Comparison of ENCODE assay signal across 15 cellular contexts in genomic region chr13:68369739-68370138, GRCh38.
A peak's percentile ranks its signal among the peaks of the same experiment; 100 is the strongest.
DNase-seq lines count a peak whose midpoint lies in the region; ATAC-seq and TF ChIP-seq lines count a peak whose summit lies in the region.
"Had no signal": no experiment of that assay in that cellular context is flagged by ENCODE, and none has a peak within 500 bp of the region (broad histone marks: within the 10 kb centered on the region; RNA-seq: fewer than 3 reads in every experiment).

No MANE protein-coding gene starts in this region.

- H3K9me3 ChIP-seq in mammary epithelial cell (replicated peaks; ENCODE audit: insufficient read depth, low read length), result no peaks in the 10 kb centered on the region
- no peaks in the 10 kb centered on the region for H3K9me3 ChIP-seq in body of pancreas

- no TSS peak for BruUV-seq in MCF 10A (replicated peaks; lab: Mats Ljungman, UMichigan)
- BruUV-seq in mammary epithelial cell (replicated peaks; lab: Mats Ljungman, UMichigan), result no TSS peak

- no peak overlapping the region for H3K4me3 Mint-ChIP-seq in MCF 10A (ENCODE audit: unreplicated experiment)
- H3K4me3 Mint-ChIP-seq: endodermal cell had no signal

- CTCF ChIA-PET in MCF 10A (lab: Yijun Ruan, JAX) (no interaction called here), mammary epithelial cell (lab: Charles Lee; ENCODE audit: low non-redundant PET) (no interaction called here)

- H3K9me3 Mint-ChIP-seq in MCF 10A (ENCODE audit: unreplicated experiment), result no peaks in the 10 kb centered on the region
- H3K9me3 Mint-ChIP-seq: endodermal cell had no signal

- no peaks in the 10 kb centered on the region for H3K36me3 Mint-ChIP-seq in MCF 10A (ENCODE audit: insufficient read depth, unreplicated experiment)

- no peak for TF ChIP-seq POLR2A in body of pancreas (IDR thresholded peaks at IDR 0.05)

- H3K27me3 Mint-ChIP-seq in MCF 10A (ENCODE audit: insufficient read depth, unreplicated experiment), result no peaks in the 10 kb centered on the region

- H4K20me1 ChIP-seq in mammary epithelial cell (ENCODE audit: insufficient read depth, low read length), result no peaks in the 10 kb centered on the region

- WGBS in mammary epithelial cell (ENCODE audit: low coverage, missing lambda C conversion rate), result 42% methylated on average over 5 of the region's 5 CpGs
- 63 to 73% methylated on average over 5 of the region's 5 CpGs for WGBS in body of pancreas, 2 donors

- no peak overlapping the region for H3K4me2 ChIP-seq in mammary epithelial cell (ENCODE audit: insufficient read depth, low read depth, low read length)
- H3K4me2 ChIP-seq: KMS-11 had no signal

- dilution Hi-C loops in mammary epithelial cell (cut with HindIII; ENCODE audit: low sequenced_read_pairs), result no loop called here

- intact Hi-C loops in MCF 10A (cut with micrococcal nuclease), result no loop called here
- intact Hi-C loops in mammary epithelial cell (cut with micrococcal nuclease), result no loop called here
- intact Hi-C loops in body of pancreas (cut with DNase I), result no loop called here

- H3K4me3 ChIP-seq in mammary epithelial cell (replicated peaks in 1 of 3; ENCODE audit: insufficient read depth in 1 of 3, low read depth in 2 of 3, low read length in 3 of 3), result no peak overlapping the region
- no peak overlapping the region for H3K4me3 ChIP-seq in astrocyte of the cerebellum (ENCODE audit: low read depth, low read length)
- no peak overlapping the region for H3K4me3 ChIP-seq in body of pancreas
- H3K4me3 ChIP-seq: tibial nerve had no signal

- H2AFZ ChIP-seq in mammary epithelial cell (ENCODE audit: low read depth, low read length), result no peak overlapping the region

- H3K4me1 Mint-ChIP-seq in MCF 10A (ENCODE audit: insufficient read depth, unreplicated experiment), result peaks cover 4% of the 10 kb centered on the region

- in situ Hi-C loops in mammary epithelial cell (cut with MboI; ENCODE audit: low sequenced_read_pairs in 2 of 2) (no loop called here), astrocyte of the cerebellum (cut with HindIII; ENCODE audit: low sequenced_read_pairs) (no loop called here)

- no peak for TF ChIP-seq CTCF in MCF 10A (IDR thresholded peaks at IDR 0.05; ENCODE audit: unreplicated experiment)
- no peak for TF ChIP-seq CTCF in mammary epithelial cell (conservative IDR thresholded peaks at IDR 0.05 in 1 of 2, IDR thresholded peaks at IDR 0.05 in 1 of 2; ENCODE audit: extremely low read depth in 1 of 2, insufficient read depth in 1 of 2, low read depth in 1 of 2, low read length in 2 of 2)
- TF ChIP-seq CTCF in astrocyte of the cerebellum (IDR thresholded peaks at IDR 0.05; ENCODE audit: low read depth, low read length, missing control alignments), result no peak
- TF ChIP-seq CTCF in body of pancreas (IDR thresholded peaks at IDR 0.05), result no peak

- POLR2A ChIA-PET in MCF 10A (lab: Yijun Ruan, JAX), result interaction anchor here (0.6 kb wide), 1 partner anchor 19 kb away, joined by 3 read pairs; no protein-coding TSS in a partner anchor

- H3K27me3 ChIP-seq in mammary epithelial cell (ENCODE audit: insufficient read depth, low read length) (no peaks in the 10 kb centered on the region), body of pancreas (no peaks in the 10 kb centered on the region)
- H3K27me3 ChIP-seq: foreskin keratinocyte, tibial nerve had no signal

- no peak for ATAC-seq in body of pancreas
- ATAC-seq: foreskin keratinocyte had no signal

- no peaks in the 10 kb centered on the region for H3K79me2 ChIP-seq in mammary epithelial cell (ENCODE audit: insufficient read depth, low read length)

- H3K27ac Mint-ChIP-seq in MCF 10A (ENCODE audit: low read depth, unreplicated experiment), result no peak overlapping the region
- H3K27ac Mint-ChIP-seq: endodermal cell had no signal

- H3K36me3 ChIP-seq in mammary epithelial cell (ENCODE audit: insufficient read depth, low read length) (no peaks in the 10 kb centered on the region), body of pancreas (replicated peaks in 1 of 2; ENCODE audit: insufficient read depth in 1 of 2, low read depth in 2 of 2) (no peaks in the 10 kb centered on the region)
- H3K36me3 ChIP-seq: tibial nerve had no signal

- H3K27ac ChIP-seq in mammary epithelial cell (ENCODE audit: insufficient read depth, low read depth, low read length), result no peak overlapping the region
- no peak overlapping the region for H3K27ac ChIP-seq in body of pancreas
- H3K27ac ChIP-seq: foreskin keratinocyte, KMS-11, tibial nerve had no signal

- H3K4me1 ChIP-seq in mammary epithelial cell (ENCODE audit: insufficient read depth, low read length) (no peaks in the 10 kb centered on the region), body of pancreas (no peaks in the 10 kb centered on the region)
- H3K4me1 ChIP-seq: foreskin keratinocyte, tibial nerve had no signal

- H3K9ac ChIP-seq in mammary epithelial cell (ENCODE audit: insufficient read depth, low read length), result no peak overlapping the region
- H3K9ac ChIP-seq: KMS-11 had no signal

- DNase-seq in MCF 10A (ENCODE audit: unreplicated experiment) (peak; percentile 62), mammary epithelial cell (no peak), NCI-H2227 treated with DMSO at 0.1 percent for 48 hours (lab: John Stamatoyannopoulos, UW) (peak; percentile 27), astrocyte of the cerebellum (ENCODE audit: low read depth) (peak; percentile 2), renal cortical epithelial cell (ENCODE audit: low read depth) (peak; percentile 38), NCI-H526 (lab: John Stamatoyannopoulos, UW) (no peak), body of pancreas (no peak)
- DNase-seq in stimulated activated naive CD4-positive, alpha-beta T cell (lab: John Stamatoyannopoulos, UW), result no peak
- DNase-seq: activated gamma-delta T cell, endodermal cell, foreskin keratinocyte, NCI-H2171, T-helper 9 cell had no signal

Comparison
In these comparisons a context has a peak if more than half of its experiments do, and no peak if none do; other contexts are left out.
1. DNase-seq: peak in MCF 10A (single experiment), NCI-H2227 treated with DMSO at 0.1 percent for 48 hours (single experiment), astrocyte of the cerebellum (single experiment) and renal cortical epithelial cell (single experiment); none in mammary epithelial cell (single experiment), NCI-H526 (0 of 2), body of pancreas (0 of 4) and stimulated activated naive CD4-positive, alpha-beta T cell (0 of 6).